32 cellular contexts compared by ENCODE assay signal in the genomic region with DNA sequence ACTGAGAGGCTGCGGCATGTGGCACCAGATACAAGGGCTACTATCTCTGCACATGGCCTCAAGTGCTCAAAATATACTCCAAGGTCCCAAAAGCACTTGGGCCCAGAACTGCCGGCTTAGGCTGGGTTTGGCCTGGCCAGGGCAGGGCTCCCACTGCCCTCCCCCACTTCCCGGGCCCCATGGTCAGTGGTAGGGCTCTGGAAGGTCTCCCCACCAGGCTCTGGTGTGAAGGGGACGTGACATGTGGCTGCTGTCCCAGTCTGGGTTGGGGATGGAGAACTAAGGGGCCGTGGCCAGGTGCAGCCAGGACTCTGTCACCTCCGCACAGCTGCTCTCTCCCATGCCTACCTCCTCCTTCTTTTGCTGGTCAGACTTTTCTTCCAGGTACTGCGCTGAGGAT. TPM values are rescaled to one million over a fixed set of nuclear protein-coding genes. Genes with fewer than 3 reads are reported as not detected.
"Had no signal": no experiment of that assay in that cellular context is flagged by ENCODE, and none has a peak within 500 bp of the region (broad histone marks: within the 10 kb centered on the region; RNA-seq: fewer than 3 reads in every experiment).

No MANE protein-coding gene starts in this region.

- H3K27me3 ChIP-seq: adrenal gland, body of pancreas, colonic mucosa, esophagus squamous epithelium, gastroesophageal sphincter, heart right ventricle had no signal

- H3K36me3 ChIP-seq: colonic mucosa had no signal

- ATAC-seq: activated CD4-positive, alpha-beta T cell treated with anti-CD3 and anti-CD28 coated beads for 36 hours; activated CD8-positive, alpha-beta memory T cell treated with anti-CD3 and anti-CD28 coated beads, Interleukin-2, amount 10 ng/mL, durations not matched to agents 7 days and 5 days; activated CD8-positive, alpha-beta T cell treated with anti-CD3 and anti-CD28 coated beads, Interleukin-2, amount 10 ng/mL, durations not matched to agents 7 days and 5 days; activated naive CD8-positive, alpha-beta T cell treated with anti-CD3 and anti-CD28 coated beads, Interleukin-2, amount 50 U/mL, for 24 hours; body of pancreas; gastroesophageal sphincter; heart right ventricle had no signal

- H3K4me3 ChIP-seq: adrenal gland, body of pancreas, colonic mucosa, esophagus squamous epithelium, gastroesophageal sphincter, heart right ventricle had no signal

- H3K4me1 ChIP-seq: adrenal gland, colonic mucosa, heart right ventricle had no signal

- FAIRE-seq: endometrium, endothelial cell of umbilical vein had no signal

- H3K9me3 ChIP-seq: adrenal gland, body of pancreas, colonic mucosa, esophagus squamous epithelium, gastroesophageal sphincter, heart right ventricle had no signal

- DNase-seq: activated CD4-positive, alpha-beta memory T cell treated with anti-CD3 and anti-CD28 coated beads for 36 hours; activated CD4-positive, alpha-beta T cell treated with anti-CD3 and anti-CD28 coated beads for 36 hours; activated CD4-positive, alpha-beta T cell treated with anti-CD3 and anti-CD28 coated beads, Interleukin-2, amount 10 ng/mL, durations not matched to agents 24 days and 14 days; activated CD4-positive, CD25-positive, alpha-beta regulatory T cell; activated CD4-positive, CD25-positive, alpha-beta regulatory T cell treated with anti-CD3 and anti-CD28 coated beads, Interleukin-2, amount 50 U/mL, for 72 hours; activated CD8-positive, alpha-beta memory T cell treated with anti-CD3 and anti-CD28 coated beads, Interleukin-2, amount 10 ng/mL, durations not matched to agents 7 days and 5 days; activated CD8-positive, alpha-beta memory T cell treated with anti-CD3 and anti-CD28 coated beads, Interleukin-2, amount 50 U/mL, for 4 hours; activated CD8-positive, alpha-beta T cell treated with anti-CD3 and anti-CD28 coated beads, Interleukin-2, amount 10 ng/mL, durations not matched to agents 7 days and 5 days; activated effector memory CD4-positive, alpha-beta T cell treated with anti-CD3 and anti-CD28 coated beads, Interleukin-2, amount 50 U/mL, for 16 hours; activated naive CD4-positive, alpha-beta T cell treated with anti-CD3 and anti-CD28 coated beads for 36 hours; activated naive CD8-positive, alpha-beta T cell treated with anti-CD3 and anti-CD28 coated beads for 36 hours; activated naive CD8-positive, alpha-beta T cell treated with anti-CD3 and anti-CD28 coated beads, Interleukin-2, amount 50 U/mL, for 24 hours; activated T-cell treated with anti-CD3 and anti-CD28 coated beads, Interleukin-2, amount 50 U/mL, for 1 hour; activated T-cell treated with anti-CD3 and anti-CD28 coated beads, Interleukin-2, amount 50 U/mL, for 48 hours; adrenal gland; amygdala; aorta; body of pancreas; caudate nucleus; cerebellar nuclear complex; colonic mucosa; effector CD8-positive, alpha-beta T cell; esophagus squamous epithelium; foreskin melanocyte; heart right ventricle; T1000 had no signal

- H3K27ac ChIP-seq: adrenal gland, body of pancreas, colonic mucosa, epithelial cell of prostate, esophagus squamous epithelium, gastroesophageal sphincter, heart right ventricle, WERI-Rb-1 had no signal

RNA-seq across cellular contexts. Expression of gene VASN, which starts 14.8 kb away (rescaled TPM):
- total RNA-seq: activated CD4-positive, alpha-beta T cell treated with anti-CD3 and anti-CD28 coated beads for 36 hours; activated CD8-positive, alpha-beta memory T cell treated with anti-CD3 and anti-CD28 coated beads, Interleukin-2, amount 10 ng/mL, durations not matched to agents 7 days and 5 days; activated CD8-positive, alpha-beta T cell treated with anti-CD3 and anti-CD28 coated beads, Interleukin-2, amount 10 ng/mL, durations not matched to agents 7 days and 5 days; activated naive CD4-positive, alpha-beta T cell treated with anti-CD3 and anti-CD28 coated beads for 36 hours; activated T-helper 2 cell treated with anti-CD3 and anti-CD28 coated beads, Interferon-gamma antibody, Interleukin-2, Interleukin-4, amounts not matched to agents 10 μg/mL and 5 μg/mL and 100 μg/mL, durations not matched to agents 14 hours and 24 hours and 36 hours had no signal
